ENCODE assay signal across 1 cellular context in genomic region chr17:68029512-68030215, GRCh38.
TF ChIP-seq lines count a peak whose summit lies in the region.

No MANE protein-coding gene starts in this region.

TF ChIP-seq in HEK293, 187 proteins besides CTCF, POLR2A, EP300 and RAD21 (continued from another document):
- TF ChIP-seq PRDM10 (tag by site-specific recombination; IDR thresholded peaks at IDR 0.05) (peak; percentile 42; the same call in 1 of the 2 replicates), ZNF626 (tag by site-specific recombination; IDR thresholded peaks at IDR 0.05) (no peak), KLF10 (tag by site-specific recombination; IDR thresholded peaks at IDR 0.05) (no peak), ZNF248 (tag by site-specific recombination; IDR thresholded peaks at IDR 0.05) (no peak), REPIN1 (tag by site-specific recombination; IDR thresholded peaks at IDR 0.05; ENCODE audit: low read depth) (no peak), ZNF600 (tag by site-specific recombination; IDR thresholded peaks at IDR 0.05) (peak; percentile 45; the same call in 1 of the 2 replicates), INSM2 (tag by site-specific recombination; IDR thresholded peaks at IDR 0.05) (no peak), WT1 (tag by site-specific recombination; IDR thresholded peaks at IDR 0.05) (no peak), ZNF514 (tag by site-specific recombination; IDR thresholded peaks at IDR 0.05) (no peak), ZNF23 (tag by site-specific recombination; IDR thresholded peaks at IDR 0.05; ENCODE audit: borderline replicate concordance) (no peak), ZNF2 (tag by site-specific recombination; IDR thresholded peaks at IDR 0.05) (no peak), ZNF335 (tag by site-specific recombination; conservative IDR thresholded peaks at IDR 0.05) (no peak), AEBP2 (tag by site-specific recombination; IDR thresholded peaks at IDR 0.05; ENCODE audit: borderline replicate concordance) (no peak), ZNF155 (tag by site-specific recombination; IDR thresholded peaks at IDR 0.05) (no peak), ZNF354C (tag by site-specific recombination; IDR thresholded peaks at IDR 0.05; ENCODE audit: borderline replicate concordance, low read depth) (no peak)
- TF ChIP-seq, protein P1, sequence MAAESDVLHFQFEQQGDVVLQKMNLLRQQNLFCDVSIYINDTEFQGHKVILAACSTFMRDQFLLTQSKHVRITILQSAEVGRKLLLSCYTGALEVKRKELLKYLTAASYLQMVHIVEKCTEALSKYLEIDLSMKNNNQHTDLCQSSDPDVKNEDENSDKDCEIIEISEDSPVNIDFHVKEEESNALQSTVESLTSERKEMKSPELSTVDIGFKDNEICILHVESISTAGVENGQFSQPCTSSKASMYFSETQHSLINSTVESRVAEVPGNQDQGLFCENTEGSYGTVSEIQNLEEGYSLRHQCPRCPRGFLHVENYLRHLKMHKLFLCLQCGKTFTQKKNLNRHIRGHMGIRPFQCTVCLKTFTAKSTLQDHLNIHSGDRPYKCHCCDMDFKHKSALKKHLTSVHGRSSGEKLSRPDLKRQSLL (tag by site-specific recombination; IDR thresholded peaks at IDR 0.05), result no peak
